ENCODE assay signal across 8 cellular contexts in genomic region chr12:49108958-49109404, GRCh38. TPM values are rescaled to one million over a fixed set of nuclear protein-coding genes. Genes with fewer than 3 reads are reported as not detected.
DNase-seq lines count a peak whose midpoint lies in the region; ATAC-seq and TF ChIP-seq lines count a peak whose summit lies in the region.

No MANE protein-coding gene starts in this region.

- peaks cover 60% of the 10 kb centered on the region for H3K4me1 ChIP-seq in suprapubic skin

- no peaks in the 10 kb centered on the region for H3K9me3 Mint-ChIP-seq in activated naive CD4-positive, alpha-beta T cell treated with anti-CD3 and anti-CD28 coated beads for 36 hours
- no peaks in the 10 kb centered on the region for H3K9me3 Mint-ChIP-seq in activated naive CD4-positive, alpha-beta T cell treated with anti-CD3 and anti-CD28 coated beads, Interleukin-2, amount 50 U/mL, for 72 hours

- DNase-seq in activated naive CD4-positive, alpha-beta T cell treated with anti-CD3 and anti-CD28 coated beads for 36 hours: no peak
- no peak for DNase-seq in activated naive CD4-positive, alpha-beta T cell treated with anti-CD3 and anti-CD28 coated beads, Interleukin-2, amount 50 U/mL, for 72 hours (ENCODE audit: low spot score in 2 of 2)
- DNase-seq in astrocyte of the cerebellum (ENCODE audit: low read depth) (no peak), left colon (peak; percentile 60 to 81), suprapubic skin (ENCODE audit: low spot score in 2 of 2) (no peak), KG1 (lab: John Stamatoyannopoulos, UW) (no peak), NCI-H524 (lab: John Stamatoyannopoulos, UW) (no peak)

- H3K27me3 ChIP-seq in suprapubic skin: no peaks in the 10 kb centered on the region

- peak overlapping the region; percentile 93 for H3K4me3 Mint-ChIP-seq in activated naive CD4-positive, alpha-beta T cell treated with anti-CD3 and anti-CD28 coated beads for 36 hours

- TF ChIP-seq CTCF in astrocyte of the cerebellum (IDR thresholded peaks at IDR 0.05; ENCODE audit: low read depth, low read length, missing control alignments): no peak
- TF ChIP-seq CTCF in suprapubic skin (IDR thresholded peaks at IDR 0.05): no peak

- H3K9me3 ChIP-seq in suprapubic skin: no peaks in the 10 kb centered on the region

- H3K27ac Mint-ChIP-seq in activated naive CD4-positive, alpha-beta T cell treated with anti-CD3 and anti-CD28 coated beads for 36 hours: no peak overlapping the region
- peak overlapping the region in 1 of 2 donors; percentile 97 for H3K27ac Mint-ChIP-seq in activated naive CD4-positive, alpha-beta T cell treated with anti-CD3 and anti-CD28 coated beads, Interleukin-2, amount 50 U/mL, for 72 hours

- 34% methylated on average over 4 of the region's 4 CpGs for WGBS in suprapubic skin

- TF ChIP-seq POLR2A in suprapubic skin (IDR thresholded peaks at IDR 0.05): no peak

- TF ChIP-seq EP300 in suprapubic skin (IDR thresholded peaks at IDR 0.05): no peak

- H3K4me3 ChIP-seq in astrocyte of the cerebellum (ENCODE audit: low read depth, low read length) (peak overlapping the region; percentile 79), suprapubic skin (peak overlapping the region; percentile 86)

- peaks cover 24% of the 10 kb centered on the region for H3K36me3 ChIP-seq in suprapubic skin

- peaks cover 37% of the 10 kb centered on the region for H3K4me1 Mint-ChIP-seq in activated naive CD4-positive, alpha-beta T cell treated with anti-CD3 and anti-CD28 coated beads for 36 hours (ENCODE audit: low read depth)

- no peak for ATAC-seq in activated naive CD4-positive, alpha-beta T cell treated with anti-CD3 and anti-CD28 coated beads, Interleukin-2, amount 50 U/mL, for 72 hours
- peak; percentile 59 for ATAC-seq in left colon
- no peak for ATAC-seq in GM18502 (IDR thresholded peaks at IDR 0.05; ENCODE audit: poor library complexity, unreplicated experiment)

- H3K27ac ChIP-seq in suprapubic skin: peak overlapping the region; percentile 92

- H3K36me3 Mint-ChIP-seq in activated naive CD4-positive, alpha-beta T cell treated with anti-CD3 and anti-CD28 coated beads for 36 hours (ENCODE audit: low read depth): peaks cover 2% of the 10 kb centered on the region
- peaks cover 5 to 7% of the 10 kb centered on the region in 2 donors for H3K36me3 Mint-ChIP-seq in activated naive CD4-positive, alpha-beta T cell treated with anti-CD3 and anti-CD28 coated beads, Interleukin-2, amount 50 U/mL, for 72 hours

- H3K27me3 Mint-ChIP-seq in activated naive CD4-positive, alpha-beta T cell treated with anti-CD3 and anti-CD28 coated beads for 36 hours (ENCODE audit: low read depth): no peaks in the 10 kb centered on the region

- in situ Hi-C loops in astrocyte of the cerebellum (cut with HindIII; ENCODE audit: low sequenced_read_pairs): no loop called here

- CTCF ChIA-PET in activated naive CD4-positive, alpha-beta T cell treated with anti-CD3 and anti-CD28 coated beads for 36 hours (lab: Charles Lee): interaction anchor here (0.8 to 16.6 kb wide), 7 partner anchors 10 to 126 kb away, joined by 3 to 209 read pairs (median 10); no protein-coding TSS in a partner anchor

- intact Hi-C loops in activated naive CD4-positive, alpha-beta T cell treated with anti-CD3 and anti-CD28 coated beads for 36 hours (cut with micrococcal nuclease): no loop called here
- intact Hi-C loops in left colon (cut with DNase I, micrococcal nuclease): no loop called here

RNA-seq across cellular contexts. Expression of gene LMBR1L, which starts 1.7 kb away (rescaled TPM):
- 10 to 100 TPM; 60.1 to 66.8 TPM for total RNA-seq in activated naive CD4-positive, alpha-beta T cell treated with anti-CD3 and anti-CD28 coated beads for 36 hours
- total RNA-seq in activated naive CD4-positive, alpha-beta T cell treated with anti-CD3 and anti-CD28 coated beads, Interleukin-2, amount 50 U/mL, for 72 hours: 100 to 1,000 TPM in 1 of 2 donors, 10 to 100 TPM in 1; 64.0 to 134 TPM
- total RNA-seq in left colon: 10 to 100 TPM; 44.7 to 49.6 TPM
- 100 to 1,000 TPM in 1 of 4 donors, 10 to 100 TPM in 3; 25.3 to 152 (median 62.3) TPM for total RNA-seq in suprapubic skin

RNA-seq across cellular contexts. Expression of gene DHH, which starts 14.4 kb away (rescaled TPM):
- under 1 TPM in 1 of 2 experiments, not detected in 1; 0.07 TPM for total RNA-seq in activated naive CD4-positive, alpha-beta T cell treated with anti-CD3 and anti-CD28 coated beads for 36 hours
- total RNA-seq in activated naive CD4-positive, alpha-beta T cell treated with anti-CD3 and anti-CD28 coated beads, Interleukin-2, amount 50 U/mL, for 72 hours: 1 to 10 TPM in 1 of 2 donors, under 1 TPM in 1; 0.19 to 1.0 TPM
- total RNA-seq in left colon: under 1 TPM; 0.31 to 0.50 TPM
- under 1 TPM; 0.15 to 0.47 (median 0.42) TPM for total RNA-seq in suprapubic skin

RNA-seq across cellular contexts. Expression of gene TUBA1B, which starts 22.2 kb away (rescaled TPM):
- 1,000 to 10,000 TPM; 2,826 to 2,914 TPM for total RNA-seq in activated naive CD4-positive, alpha-beta T cell treated with anti-CD3 and anti-CD28 coated beads for 36 hours
- 1,000 to 10,000 TPM; 2,180 to 2,388 TPM for total RNA-seq in activated naive CD4-positive, alpha-beta T cell treated with anti-CD3 and anti-CD28 coated beads, Interleukin-2, amount 50 U/mL, for 72 hours
- total RNA-seq in left colon (100 to 1,000 TPM; 298 to 454 TPM), suprapubic skin (100 to 1,000 TPM; 240 to 523 (median 441) TPM)

RNA-seq across cellular contexts. Expression of gene RHEBL1, which starts 39.2 kb away (rescaled TPM):
- 10 to 100 TPM; 11.8 to 15.2 TPM for total RNA-seq in activated naive CD4-positive, alpha-beta T cell treated with anti-CD3 and anti-CD28 coated beads for 36 hours
- 10 to 100 TPM; 12.7 to 19.7 TPM for total RNA-seq in activated naive CD4-positive, alpha-beta T cell treated with anti-CD3 and anti-CD28 coated beads, Interleukin-2, amount 50 U/mL, for 72 hours
- total RNA-seq in left colon (not detected), suprapubic skin (1 to 10 TPM; 1.1 to 3.6 (median 1.6) TPM)

RNA-seq across cellular contexts. Expression of gene KMT2D, which starts 48.4 kb away (rescaled TPM):
- 10 to 100 TPM; 44.9 to 49.0 TPM for total RNA-seq in activated naive CD4-positive, alpha-beta T cell treated with anti-CD3 and anti-CD28 coated beads for 36 hours
- total RNA-seq in activated naive CD4-positive, alpha-beta T cell treated with anti-CD3 and anti-CD28 coated beads, Interleukin-2, amount 50 U/mL, for 72 hours: 100 to 1,000 TPM in 1 of 2 donors, 10 to 100 TPM in 1; 67.7 to 110 TPM
- 10 to 100 TPM; 68.8 to 82.8 TPM for total RNA-seq in left colon
- total RNA-seq in suprapubic skin: 100 to 1,000 TPM in 2 of 4 donors, 10 to 100 TPM in 2; 88.1 to 121 (median 104) TPM

Comparison
In these comparisons a context has a peak if more than half of its experiments do, and no peak if none do; other contexts are left out.
1. DNase-seq: peak in left colon (2 of 2); none in activated naive CD4-positive, alpha-beta T cell treated with anti-CD3 and anti-CD28 coated beads for 36 hours (single experiment), activated naive CD4-positive, alpha-beta T cell treated with anti-CD3 and anti-CD28 coated beads, Interleukin-2, amount 50 U/mL, for 72 hours (0 of 2), astrocyte of the cerebellum (single experiment), suprapubic skin (0 of 2), KG1 (single experiment) and NCI-H524 (0 of 2).
2. RNA of gene TUBA1B, which starts 22.2 kb away (total RNA-seq): 2,826 to 2,914 TPM in activated naive CD4-positive, alpha-beta T cell treated with anti-CD3 and anti-CD28 coated beads for 36 hours and 2,180 to 2,388 TPM in activated naive CD4-positive, alpha-beta T cell treated with anti-CD3 and anti-CD28 coated beads, Interleukin-2, amount 50 U/mL, for 72 hours; 240 to 523 TPM in suprapubic skin and 298 to 454 TPM in left colon; every median in the first group is over 4 times any median in the second.